Comparison of ENCODE assay signal across 1 cellular context in genomic region chr6:35739645-35740517, GRCh38.
A peak's percentile ranks its signal among the peaks of the same experiment; 100 is the strongest.
TF ChIP-seq lines count a peak whose summit lies in the region.

No MANE protein-coding gene starts in this region.

TF ChIP-seq in HepG2, 621 proteins besides CTCF, POLR2A, EP300 and RAD21 (continued from another document and continues in another):
- TF ChIP-seq UBTF (CRISPR knock-in tag; IDR thresholded peaks at IDR 0.05) (no peak), ZNF709 (CRISPR knock-in tag; IDR thresholded peaks at IDR 0.05) (no peak), IRF1 (CRISPR knock-in tag; IDR thresholded peaks at IDR 0.05; ENCODE audit: low read depth) (no peak), TFDP1 (CRISPR knock-in tag; IDR thresholded peaks at IDR 0.05; ENCODE audit: borderline replicate concordance) (no peak), NFATC3 (CRISPR knock-in tag; IDR thresholded peaks at IDR 0.05) (no peak), PHF21A (CRISPR knock-in tag; IDR thresholded peaks at IDR 0.05) (peak; percentile 71; the same call in 1 of the 2 replicates), ZNF230 (CRISPR knock-in tag; IDR thresholded peaks at IDR 0.05) (0 out of 2 replicates have a peak, but pooled peaks have one; percentile 13), ZNF383 (CRISPR knock-in tag; IDR thresholded peaks at IDR 0.05; ENCODE audit: borderline replicate concordance) (no peak), SCMH1 (CRISPR knock-in tag; IDR thresholded peaks at IDR 0.05; ENCODE audit: borderline replicate concordance) (no peak), NFE2L2 (IDR thresholded peaks at IDR 0.05; ENCODE audit: low read length) (no peak), ZNF326 (CRISPR knock-in tag; IDR thresholded peaks at IDR 0.05; ENCODE audit: borderline replicate concordance) (no peak), ZNF496 (CRISPR knock-in tag; IDR thresholded peaks at IDR 0.05; ENCODE audit: insufficient replicate concordance) (no peak), TCF12 (IDR thresholded peaks at IDR 0.05) (no peak), TCF12 (CRISPR knock-in tag; IDR thresholded peaks at IDR 0.05) (no peak), THAP7 (CRISPR knock-in tag; IDR thresholded peaks at IDR 0.05) (no peak), IKZF4 (CRISPR knock-in tag; IDR thresholded peaks at IDR 0.05; ENCODE audit: borderline replicate concordance, low read depth, not compliant biosample characterization) (no peak), HNRNPH1 (optimal IDR thresholded peaks at IDR 0.05; ENCODE audit: low read depth, low read length) (no peak), PCBP2 (optimal IDR thresholded peaks at IDR 0.05; ENCODE audit: low read depth, low read length, poor library complexity, severe bottlenecking) (no peak), ZFX (CRISPR knock-in tag; IDR thresholded peaks at IDR 0.05; ENCODE audit: low read depth) (peak; percentile 48; the same call in 1 of the 2 replicates), ZIK1 (CRISPR knock-in tag; IDR thresholded peaks at IDR 0.05; ENCODE audit: borderline replicate concordance, low read depth) (no peak), CEBPG (CRISPR knock-in tag; IDR thresholded peaks at IDR 0.05) (0 out of 2 replicates have a peak, but pooled peaks have one; percentile 12), MEIS1 (CRISPR knock-in tag; IDR thresholded peaks at IDR 0.05; ENCODE audit: borderline replicate concordance) (peak; percentile 90), HNF4A (CRISPR knock-in tag; IDR thresholded peaks at IDR 0.05) (peak; percentile 89), CHD4 (IDR thresholded peaks at IDR 0.05; ENCODE audit: borderline replicate concordance, low read length) (peak; percentile 64; the same call in 1 of the 2 replicates), ZNF256 (CRISPR knock-in tag; conservative IDR thresholded peaks at IDR 0.05) (no peak), ONECUT2 (CRISPR knock-in tag; IDR thresholded peaks at IDR 0.05) (no peak), ZHX2 (IDR thresholded peaks at IDR 0.05; ENCODE audit: low read depth) (no peak; the same call in 1 of the 2 replicates), ZHX2 (CRISPR knock-in tag; IDR thresholded peaks at IDR 0.05; ENCODE audit: borderline replicate concordance) (no peak), ZNF547 (CRISPR knock-in tag; IDR thresholded peaks at IDR 0.05) (no peak), KIAA2018 (CRISPR knock-in tag; IDR thresholded peaks at IDR 0.05; ENCODE audit: borderline replicate concordance) (no peak; the same call in 1 of the 2 replicates), ZNF460 (CRISPR knock-in tag; IDR thresholded peaks at IDR 0.05; ENCODE audit: borderline replicate concordance) (no peak), ZNF343 (CRISPR knock-in tag; IDR thresholded peaks at IDR 0.05) (no peak), ZBTB20 (CRISPR knock-in tag; IDR thresholded peaks at IDR 0.05; ENCODE audit: borderline replicate concordance, low read depth) (no peak; the same call in 1 of the 2 replicates), ZNF644 (CRISPR knock-in tag; IDR thresholded peaks at IDR 0.05; ENCODE audit: low read depth) (no peak; the same call in 1 of the 2 replicates), MTF1 (CRISPR knock-in tag; IDR thresholded peaks at IDR 0.05) (no peak), ZNF580 (CRISPR knock-in tag; IDR thresholded peaks at IDR 0.05; ENCODE audit: borderline replicate concordance, low read depth) (no peak), MBD4 (IDR thresholded peaks at IDR 0.05; ENCODE audit: borderline replicate concordance, low read length) (no peak), HNRNPK (IDR thresholded peaks at IDR 0.05; ENCODE audit: low read depth, low read length, poor library complexity, severe bottlenecking) (no peak), ZNF766 (CRISPR knock-in tag; IDR thresholded peaks at IDR 0.05; ENCODE audit: borderline replicate concordance) (peak; percentile 79; the same call in 1 of the 2 replicates), PAF1 (CRISPR knock-in tag; IDR thresholded peaks at IDR 0.05) (no peak), ZNF691 (CRISPR knock-in tag; IDR thresholded peaks at IDR 0.05; ENCODE audit: borderline replicate concordance, low read depth) (no peak), ZNF414 (CRISPR knock-in tag; IDR thresholded peaks at IDR 0.05) (no peak)
